8 cellular contexts compared by ENCODE assay signal in genomic region chr12:56119361-56119796, GRCh38. TPM values are rescaled to one million over a fixed set of nuclear protein-coding genes. Genes with fewer than 3 reads are reported as not detected.
DNase-seq lines count a peak whose midpoint lies in the region; ATAC-seq and TF ChIP-seq lines count a peak whose summit lies in the region.

No MANE protein-coding gene starts in this region.

- intact Hi-C loops in adrenal gland (cut with DNase I): no loop called here

- peak overlapping the region; percentile 98 for H3K27ac Mint-ChIP-seq in osteocyte (ENCODE audit: unreplicated experiment)

- H3K27me3 Mint-ChIP-seq in osteocyte (ENCODE audit: unreplicated experiment): no peaks in the 10 kb centered on the region

- H3K4me3 ChIP-seq in adrenal gland: peak overlapping the region in 1 of 4 donors; percentile 76
- H3K4me3 ChIP-seq in cardiac muscle cell: peak overlapping the region; percentile 93

- TF ChIP-seq POLR2A in adrenal gland (IDR thresholded peaks at IDR 0.05): no peak

- peaks cover 3% of the 10 kb centered on the region; the same call in 1 of the 2 replicates for H3K36me3 ChIP-seq in ES-I3 (ENCODE audit: insufficient read depth, low read length)
- peaks cover 0 to 9% of the 10 kb centered on the region in 2 donors for H3K36me3 ChIP-seq in adrenal gland (replicated peaks in 1 of 2)
- H3K36me3 ChIP-seq in cardiac muscle cell: no peaks in the 10 kb centered on the region

- WGBS in adrenal gland, 4 donors: 0 to 2% (median 0%) methylated on average over 2 of the region's 2 CpGs

- ATAC-seq in HG03139 (IDR thresholded peaks at IDR 0.05; ENCODE audit: unreplicated experiment) (no peak), GM21423 (IDR thresholded peaks at IDR 0.05; ENCODE audit: unreplicated experiment) (no peak)

- peaks cover 21% of the 10 kb centered on the region for H3K36me3 Mint-ChIP-seq in osteocyte (ENCODE audit: unreplicated experiment)

- H3K27me3 ChIP-seq in adrenal gland (no peaks in the 10 kb centered on the region), cardiac muscle cell (no peaks in the 10 kb centered on the region)

- DNase-seq in NAMALWA (ENCODE audit: low spot score): peak; percentile 84
- DNase-seq in SK-MEL-5 (ENCODE audit: low read depth, low spot score): peak; percentile 95
- peak; percentile 75 to 94 (median 91) for DNase-seq in adrenal gland
- peak; percentile 94 to 97 for DNase-seq in cardiac muscle cell (ENCODE audit: low read depth in 1 of 2, low spot score in 1 of 2)
- no peak for DNase-seq in osteocyte (ENCODE audit: extremely low spot score, unreplicated experiment)

- no peaks in the 10 kb centered on the region for H3K9me3 Mint-ChIP-seq in osteocyte (ENCODE audit: unreplicated experiment)

- H3K9me3 ChIP-seq in ES-I3 (ENCODE audit: control insufficient read depth, insufficient read depth, low read length) (no peaks in the 10 kb centered on the region), adrenal gland (replicated peaks in 1 of 3) (no peaks in the 10 kb centered on the region), cardiac muscle cell (ENCODE audit: low read depth) (no peaks in the 10 kb centered on the region)

- peak; percentile 76 to 98 (median 92) for TF ChIP-seq CTCF in adrenal gland (IDR thresholded peaks at IDR 0.05)
- peak; percentile 76 for TF ChIP-seq CTCF in cardiac muscle cell (IDR thresholded peaks at IDR 0.05; ENCODE audit: low read depth, low read length)
- peak; percentile 78 for TF ChIP-seq CTCF in osteocyte (IDR thresholded peaks at IDR 0.05)

- H3K4me1 ChIP-seq in ES-I3 (ENCODE audit: insufficient read depth, low read length) (peaks cover 7% of the 10 kb centered on the region; the same call in 1 of the 2 replicates), adrenal gland (replicated peaks in 1 of 2) (peaks cover 34 to 38% of the 10 kb centered on the region in 2 donors), cardiac muscle cell (ENCODE audit: low read depth) (peaks cover 29% of the 10 kb centered on the region)

- in situ Hi-C loops in SK-MEL-5 (cut with HindIII; ENCODE audit: low pct_unique_long_range_greater_than_20kb, low sequenced_read_pairs): loop anchor here (5.0 kb wide), 1 partner anchor 73 kb away; no protein-coding TSS in a partner anchor

- peak overlapping the region; percentile 99 for H3K4me3 Mint-ChIP-seq in osteocyte (ENCODE audit: unreplicated experiment)

- H3K27ac ChIP-seq in adrenal gland (peak overlapping the region; percentile 33 to 97 (median 89)), cardiac muscle cell (peak overlapping the region; percentile 89)

- peak overlapping the region; percentile 69 for H3K9ac ChIP-seq in ES-I3 (ENCODE audit: low read depth, low read length)

- H3K4me1 Mint-ChIP-seq in osteocyte (ENCODE audit: unreplicated experiment): peaks cover 36% of the 10 kb centered on the region

RNA-seq across cellular contexts. Expression of gene ZC3H10, which starts 1.3 kb away (rescaled TPM):
- 5.6 and 7.3 TPM in 2 replicates for total RNA-seq in SK-MEL-5 (2014; rRNA removed; shearing (Covaris generic))
- polyA plus RNA-seq in SK-MEL-5 (2015; cell fraction: cytosol; rRNA removed): 2.2 and 3.7 TPM in 2 replicates
- polyA plus RNA-seq in SK-MEL-5 (2015; cell fraction: nucleus; rRNA removed): 6.2 and 8.0 TPM in 2 replicates
- total RNA-seq in adrenal gland (10 to 100 TPM in 3 of 8 donors, 1 to 10 TPM in 5; 4.3 to 15.0 (median 8.8) TPM), cardiac muscle cell (5.4 and 7.5 TPM in 2 replicates), osteocyte (10.5 and 11.8 TPM in 2 replicates)
- polyA plus RNA-seq in adrenal gland (1 to 10 TPM; 2.2 to 5.5 (median 5.0) TPM), cardiac muscle cell (7.2 and 10.6 TPM in 2 replicates)

RNA-seq across cellular contexts. Expression of gene RPL41, which starts 2.9 kb away (rescaled TPM):
- total RNA-seq in SK-MEL-5 (2014; rRNA removed; shearing (Covaris generic)): 5,360 and 5,858 TPM in 2 replicates
- polyA plus RNA-seq in SK-MEL-5 (2015; cell fraction: cytosol; rRNA removed): 3,392 and 3,999 TPM in 2 replicates
- 956 and 1,011 TPM in 2 replicates for polyA plus RNA-seq in SK-MEL-5 (2015; cell fraction: nucleus; rRNA removed)
- total RNA-seq in adrenal gland (1,000 to 10,000 TPM; 1,635 to 4,364 (median 3,125) TPM), cardiac muscle cell (1,416 and 2,307 TPM in 2 replicates), osteocyte (3,386 and 3,580 TPM in 2 replicates)
- polyA plus RNA-seq in adrenal gland (1,000 to 10,000 TPM; 2,153 to 6,204 (median 2,446) TPM), cardiac muscle cell (2,144 and 2,427 TPM in 2 replicates)

RNA-seq across cellular contexts. Expression of gene ESYT1, which starts 8.7 kb away (rescaled TPM):
- total RNA-seq in SK-MEL-5 (2014; rRNA removed; shearing (Covaris generic)): 90.9 and 100 TPM in 2 replicates
- 147 and 169 TPM in 2 replicates for polyA plus RNA-seq in SK-MEL-5 (2015; cell fraction: cytosol; rRNA removed)
- polyA plus RNA-seq in SK-MEL-5 (2015; cell fraction: nucleus; rRNA removed): 106 and 143 TPM in 2 replicates
- total RNA-seq in adrenal gland (100 to 1,000 TPM in 7 of 8 donors, 10 to 100 TPM in 1; 95.5 to 156 (median 127) TPM), cardiac muscle cell (103 and 107 TPM in 2 replicates), osteocyte (127 and 142 TPM in 2 replicates)
- polyA plus RNA-seq in adrenal gland (100 to 1,000 TPM in 1 of 3 donors, 10 to 100 TPM in 2; 27.2 to 103 (median 35.4) TPM), cardiac muscle cell (52.0 and 70.6 TPM in 2 replicates)

RNA-seq across cellular contexts. Expression of gene PA2G4, which starts 15.0 kb away (rescaled TPM):
- total RNA-seq in SK-MEL-5 (2014; rRNA removed; shearing (Covaris generic)): 473 and 487 TPM in 2 replicates
- 387 and 430 TPM in 2 replicates for polyA plus RNA-seq in SK-MEL-5 (2015; cell fraction: cytosol; rRNA removed)
- 319 and 346 TPM in 2 replicates for polyA plus RNA-seq in SK-MEL-5 (2015; cell fraction: nucleus; rRNA removed)
- 100 to 1,000 TPM in 4 of 8 donors, 10 to 100 TPM in 4; 64.1 to 119 (median 95.8) TPM for total RNA-seq in adrenal gland
- polyA plus RNA-seq in adrenal gland: 100 to 1,000 TPM in 2 of 3 donors, 10 to 100 TPM in 1; 83.3 to 252 (median 106) TPM
- total RNA-seq in cardiac muscle cell: 166 and 235 TPM in 2 replicates
- 132 and 189 TPM in 2 replicates for polyA plus RNA-seq in cardiac muscle cell
- total RNA-seq in osteocyte: 85.9 and 87.9 TPM in 2 replicates

RNA-seq across cellular contexts. Expression of gene MYL6B, which starts 33.0 kb away (rescaled TPM):
- total RNA-seq in SK-MEL-5 (2014; rRNA removed; shearing (Covaris generic)): 63.2 and 66.0 TPM in 2 replicates
- 61.9 and 65.6 TPM in 2 replicates for polyA plus RNA-seq in SK-MEL-5 (2015; cell fraction: cytosol; rRNA removed)
- 18.5 and 22.2 TPM in 2 replicates for polyA plus RNA-seq in SK-MEL-5 (2015; cell fraction: nucleus; rRNA removed)
- 10 to 100 TPM; 28.0 to 89.3 (median 60.0) TPM for total RNA-seq in adrenal gland
- 100 to 1,000 TPM in 2 of 3 donors, 10 to 100 TPM in 1; 33.4 to 129 (median 118) TPM for polyA plus RNA-seq in adrenal gland
- total RNA-seq in cardiac muscle cell: 218 and 293 TPM in 2 replicates
- polyA plus RNA-seq in cardiac muscle cell: 142 and 203 TPM in 2 replicates
- total RNA-seq in osteocyte: 123 and 139 TPM in 2 replicates
